1 cellular context compared by ENCODE assay signal in genomic region chr2:233085839-233086150, GRCh38.
TF ChIP-seq lines count a peak whose summit lies in the region.

No MANE protein-coding gene starts in this region.

TF ChIP-seq in GM23338, 12 proteins besides CTCF, POLR2A, EP300 and RAD21 (continued from another document):
- TF ChIP-seq ZNF462 (CRISPR knock-in tag; IDR thresholded peaks at IDR 0.05) = no peak
